ENCODE assay signal across 2 cellular contexts in the genomic region with DNA sequence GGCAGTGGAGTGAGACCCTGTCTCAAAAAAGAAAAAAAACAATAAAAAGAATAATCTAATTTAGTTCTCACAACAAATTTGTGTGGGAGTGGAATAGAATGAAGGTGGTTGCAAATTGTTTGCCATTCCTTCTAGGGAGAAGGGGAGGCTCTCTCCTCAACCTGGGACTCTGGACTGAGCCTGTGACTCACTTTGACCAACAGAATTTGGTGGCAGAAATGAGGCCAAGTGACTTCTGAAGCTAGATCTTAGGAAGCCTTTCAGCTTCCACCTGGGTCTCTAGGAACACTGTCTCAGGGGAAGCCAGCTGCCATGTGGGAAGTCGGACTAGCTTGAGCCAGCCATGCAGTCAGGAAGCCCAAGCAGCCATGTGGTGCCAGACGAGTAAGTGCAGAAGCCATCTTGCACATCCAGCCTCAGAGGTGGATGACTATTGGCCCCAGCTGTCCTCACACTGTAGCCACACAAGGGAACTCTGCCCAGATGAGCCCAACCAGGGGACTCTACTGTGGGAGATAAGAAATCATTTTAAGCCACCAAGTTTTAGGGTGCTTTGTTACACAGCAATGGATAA.
TF ChIP-seq lines count a peak whose summit lies in the region.

No MANE protein-coding gene starts in this region.

TF ChIP-seq in SK-N-SH treated with all-trans-retinoic acid at 6 μM for 48 hours, 23 proteins besides CTCF, POLR2A, EP300 and RAD21 (continued from another document):
- TF ChIP-seq, protein P1, sequence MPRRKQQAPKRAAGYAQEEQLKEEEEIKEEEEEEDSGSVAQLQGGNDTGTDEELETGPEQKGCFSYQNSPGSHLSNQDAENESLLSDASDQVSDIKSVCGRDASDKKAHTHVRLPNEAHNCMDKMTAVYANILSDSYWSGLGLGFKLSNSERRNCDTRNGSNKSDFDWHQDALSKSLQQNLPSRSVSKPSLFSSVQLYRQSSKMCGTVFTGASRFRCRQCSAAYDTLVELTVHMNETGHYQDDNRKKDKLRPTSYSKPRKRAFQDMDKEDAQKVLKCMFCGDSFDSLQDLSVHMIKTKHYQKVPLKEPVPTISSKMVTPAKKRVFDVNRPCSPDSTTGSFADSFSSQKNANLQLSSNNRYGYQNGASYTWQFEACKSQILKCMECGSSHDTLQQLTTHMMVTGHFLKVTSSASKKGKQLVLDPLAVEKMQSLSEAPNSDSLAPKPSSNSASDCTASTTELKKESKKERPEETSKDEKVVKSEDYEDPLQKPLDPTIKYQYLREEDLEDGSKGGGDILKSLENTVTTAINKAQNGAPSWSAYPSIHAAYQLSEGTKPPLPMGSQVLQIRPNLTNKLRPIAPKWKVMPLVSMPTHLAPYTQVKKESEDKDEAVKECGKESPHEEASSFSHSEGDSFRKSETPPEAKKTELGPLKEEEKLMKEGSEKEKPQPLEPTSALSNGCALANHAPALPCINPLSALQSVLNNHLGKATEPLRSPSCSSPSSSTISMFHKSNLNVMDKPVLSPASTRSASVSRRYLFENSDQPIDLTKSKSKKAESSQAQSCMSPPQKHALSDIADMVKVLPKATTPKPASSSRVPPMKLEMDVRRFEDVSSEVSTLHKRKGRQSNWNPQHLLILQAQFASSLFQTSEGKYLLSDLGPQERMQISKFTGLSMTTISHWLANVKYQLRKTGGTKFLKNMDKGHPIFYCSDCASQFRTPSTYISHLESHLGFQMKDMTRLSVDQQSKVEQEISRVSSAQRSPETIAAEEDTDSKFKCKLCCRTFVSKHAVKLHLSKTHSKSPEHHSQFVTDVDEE (CRISPR knock-in tag; IDR thresholded peaks at IDR 0.05): no peak
- TF ChIP-seq ZFP30 (CRISPR knock-in tag; IDR thresholded peaks at IDR 0.05): no peak
- TF ChIP-seq ZNF8 (CRISPR knock-in tag; IDR thresholded peaks at IDR 0.05): no peak
- peak; percentile 93 for TF ChIP-seq ZNF565 (CRISPR knock-in tag; conservative IDR thresholded peaks at IDR 0.05; ENCODE audit: low read depth)
- no peak for TF ChIP-seq TCF4 (CRISPR knock-in tag; IDR thresholded peaks at IDR 0.05; ENCODE audit: borderline replicate concordance)
TF ChIP-seq in SK-N-SH treated with all-trans-retinoic acid at 6 μM for 48 hours: peak in this region for 1.

TF ChIP-seq in SK-N-SH, 30 proteins besides CTCF, POLR2A, EP300 and RAD21 (continued from another document):
- TF ChIP-seq, protein P2, sequence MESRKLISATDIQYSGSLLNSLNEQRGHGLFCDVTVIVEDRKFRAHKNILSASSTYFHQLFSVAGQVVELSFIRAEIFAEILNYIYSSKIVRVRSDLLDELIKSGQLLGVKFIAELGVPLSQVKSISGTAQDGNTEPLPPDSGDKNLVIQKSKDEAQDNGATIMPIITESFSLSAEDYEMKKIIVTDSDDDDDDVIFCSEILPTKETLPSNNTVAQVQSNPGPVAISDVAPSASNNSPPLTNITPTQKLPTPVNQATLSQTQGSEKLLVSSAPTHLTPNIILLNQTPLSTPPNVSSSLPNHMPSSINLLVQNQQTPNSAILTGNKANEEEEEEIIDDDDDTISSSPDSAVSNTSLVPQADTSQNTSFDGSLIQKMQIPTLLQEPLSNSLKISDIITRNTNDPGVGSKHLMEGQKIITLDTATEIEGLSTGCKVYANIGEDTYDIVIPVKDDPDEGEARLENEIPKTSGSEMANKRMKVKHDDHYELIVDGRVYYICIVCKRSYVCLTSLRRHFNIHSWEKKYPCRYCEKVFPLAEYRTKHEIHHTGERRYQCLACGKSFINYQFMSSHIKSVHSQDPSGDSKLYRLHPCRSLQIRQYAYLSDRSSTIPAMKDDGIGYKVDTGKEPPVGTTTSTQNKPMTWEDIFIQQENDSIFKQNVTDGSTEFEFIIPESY (IDR thresholded peaks at IDR 0.05; ENCODE audit: borderline replicate concordance, low read depth): no peak
- TF ChIP-seq FOXM1 (IDR thresholded peaks at IDR 0.05; ENCODE audit: low read depth): no peak
- TF ChIP-seq RFX5 (IDR thresholded peaks at IDR 0.05; ENCODE audit: low read length): no peak
- no peak for TF ChIP-seq CHD2 (IDR thresholded peaks at IDR 0.05; ENCODE audit: low read length, partially characterized antibody)
- TF ChIP-seq YY1 (IDR thresholded peaks at IDR 0.05; ENCODE audit: low read depth): no peak
- no peak for TF ChIP-seq POLR2AphosphoS5 (IDR thresholded peaks at IDR 0.05; ENCODE audit: low read depth, low read length)
- TF ChIP-seq TCF12 (IDR thresholded peaks at IDR 0.05): no peak
- TF ChIP-seq MXI1 (IDR thresholded peaks at IDR 0.05; ENCODE audit: low read depth, low read length): no peak
- TF ChIP-seq RCOR1 (IDR thresholded peaks at IDR 0.05; ENCODE audit: low read length): no peak
- TF ChIP-seq, protein P3, sequence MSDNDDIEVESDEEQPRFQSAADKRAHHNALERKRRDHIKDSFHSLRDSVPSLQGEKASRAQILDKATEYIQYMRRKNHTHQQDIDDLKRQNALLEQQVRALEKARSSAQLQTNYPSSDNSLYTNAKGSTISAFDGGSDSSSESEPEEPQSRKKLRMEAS (IDR thresholded peaks at IDR 0.05; ENCODE audit: low read depth): no peak
- TF ChIP-seq, protein P4, sequence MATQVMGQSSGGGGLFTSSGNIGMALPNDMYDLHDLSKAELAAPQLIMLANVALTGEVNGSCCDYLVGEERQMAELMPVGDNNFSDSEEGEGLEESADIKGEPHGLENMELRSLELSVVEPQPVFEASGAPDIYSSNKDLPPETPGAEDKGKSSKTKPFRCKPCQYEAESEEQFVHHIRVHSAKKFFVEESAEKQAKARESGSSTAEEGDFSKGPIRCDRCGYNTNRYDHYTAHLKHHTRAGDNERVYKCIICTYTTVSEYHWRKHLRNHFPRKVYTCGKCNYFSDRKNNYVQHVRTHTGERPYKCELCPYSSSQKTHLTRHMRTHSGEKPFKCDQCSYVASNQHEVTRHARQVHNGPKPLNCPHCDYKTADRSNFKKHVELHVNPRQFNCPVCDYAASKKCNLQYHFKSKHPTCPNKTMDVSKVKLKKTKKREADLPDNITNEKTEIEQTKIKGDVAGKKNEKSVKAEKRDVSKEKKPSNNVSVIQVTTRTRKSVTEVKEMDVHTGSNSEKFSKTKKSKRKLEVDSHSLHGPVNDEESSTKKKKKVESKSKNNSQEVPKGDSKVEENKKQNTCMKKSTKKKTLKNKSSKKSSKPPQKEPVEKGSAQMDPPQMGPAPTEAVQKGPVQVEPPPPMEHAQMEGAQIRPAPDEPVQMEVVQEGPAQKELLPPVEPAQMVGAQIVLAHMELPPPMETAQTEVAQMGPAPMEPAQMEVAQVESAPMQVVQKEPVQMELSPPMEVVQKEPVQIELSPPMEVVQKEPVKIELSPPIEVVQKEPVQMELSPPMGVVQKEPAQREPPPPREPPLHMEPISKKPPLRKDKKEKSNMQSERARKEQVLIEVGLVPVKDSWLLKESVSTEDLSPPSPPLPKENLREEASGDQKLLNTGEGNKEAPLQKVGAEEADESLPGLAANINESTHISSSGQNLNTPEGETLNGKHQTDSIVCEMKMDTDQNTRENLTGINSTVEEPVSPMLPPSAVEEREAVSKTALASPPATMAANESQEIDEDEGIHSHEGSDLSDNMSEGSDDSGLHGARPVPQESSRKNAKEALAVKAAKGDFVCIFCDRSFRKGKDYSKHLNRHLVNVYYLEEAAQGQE (IDR thresholded peaks at IDR 0.05; ENCODE audit: low read depth, low read length): no peak
- TF ChIP-seq TEAD4 (IDR thresholded peaks at IDR 0.05; ENCODE audit: borderline replicate concordance, insufficient read depth): no peak
- TF ChIP-seq, protein P5, sequence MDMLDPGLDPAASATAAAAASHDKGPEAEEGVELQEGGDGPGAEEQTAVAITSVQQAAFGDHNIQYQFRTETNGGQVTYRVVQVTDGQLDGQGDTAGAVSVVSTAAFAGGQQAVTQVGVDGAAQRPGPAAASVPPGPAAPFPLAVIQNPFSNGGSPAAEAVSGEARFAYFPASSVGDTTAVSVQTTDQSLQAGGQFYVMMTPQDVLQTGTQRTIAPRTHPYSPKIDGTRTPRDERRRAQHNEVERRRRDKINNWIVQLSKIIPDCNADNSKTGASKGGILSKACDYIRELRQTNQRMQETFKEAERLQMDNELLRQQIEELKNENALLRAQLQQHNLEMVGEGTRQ (IDR thresholded peaks at IDR 0.05; ENCODE audit: borderline replicate concordance, low read depth, low read length): no peak
- no peak for TF ChIP-seq RXRA (IDR thresholded peaks at IDR 0.05; ENCODE audit: borderline replicate concordance, low read depth)
- no peak for TF ChIP-seq JUND (IDR thresholded peaks at IDR 0.05)
